Comparison of ENCODE assay signal across 17 cellular contexts in genomic region chr16:53821487-53821886, GRCh38.
DNase-seq lines count a peak whose midpoint lies in the region; ATAC-seq and TF ChIP-seq lines count a peak whose summit lies in the region.
"Had no signal": no experiment of that assay in that cellular context is flagged by ENCODE, and none has a peak within 500 bp of the region (broad histone marks: within the 10 kb centered on the region; RNA-seq: fewer than 3 reads in every experiment).

No MANE protein-coding gene starts in this region.

- peak overlapping the region; percentile 81 for H3K27ac ChIP-seq in osteoblast (ENCODE audit: low read depth, low read length)
- H3K27ac ChIP-seq: KMS-11, spleen had no signal

- no peak for ATAC-seq in HG03045 (IDR thresholded peaks at IDR 0.05; ENCODE audit: unreplicated experiment)
- ATAC-seq: left lobe of liver had no signal

- H3K4me3 ChIP-seq in choroid plexus epithelial cell (ENCODE audit: low read depth, low read length) (no peak overlapping the region), osteoblast (ENCODE audit: insufficient read depth, low read length) (peak overlapping the region; percentile 45)
- H3K4me3 ChIP-seq: spleen had no signal

- no peak for TF ChIP-seq CTCF in choroid plexus epithelial cell (conservative IDR thresholded peaks at IDR 0.05; ENCODE audit: low read depth, low read length)
- no peak for TF ChIP-seq CTCF in osteoblast (IDR thresholded peaks at IDR 0.05; ENCODE audit: extremely low read depth, low read depth, low read length)

- H2AFZ ChIP-seq in osteoblast (ENCODE audit: low read length), result no peak overlapping the region

- H3K4me1 ChIP-seq in osteoblast (ENCODE audit: insufficient read depth, low read length), result peaks cover 46% of the 10 kb centered on the region

- H3K9me3 ChIP-seq in osteoblast (ENCODE audit: low read depth, low read length), result no peaks in the 10 kb centered on the region
- H3K9me3 ChIP-seq: spleen had no signal

- H3K36me3 ChIP-seq in osteoblast (ENCODE audit: insufficient read depth, low read length), result no peaks in the 10 kb centered on the region

- peaks cover 5% of the 10 kb centered on the region for H3K79me2 ChIP-seq in osteoblast (ENCODE audit: insufficient read depth, low read length)

- no peaks in the 10 kb centered on the region for H4K20me1 ChIP-seq in osteoblast (ENCODE audit: insufficient read depth, low read length)

- DNase-seq in EL (peak; percentile 70), M059J (ENCODE audit: low read depth) (peak; percentile 59), choroid plexus epithelial cell (ENCODE audit: low read depth) (peak; percentile 30), osteoblast (ENCODE audit: insufficient read length, low spot score, missing footprints) (no peak), HPDE6-E6E7 (ENCODE audit: extremely low spot score) (no peak)
- DNase-seq in stimulated activated CD4-positive, alpha-beta T cell treated with anti-CD3 and anti-CD28 coated beads, Interleukin-2, amount 100 ng/mL, for 48 hours, result no peak
- no peak for DNase-seq in central memory CD4-positive, alpha-beta T cell
- DNase-seq: amygdala, COR-L47, head of caudate nucleus, NCI-H146, NCI-H526, SHP77, spleen had no signal

- H3K4me2 ChIP-seq in osteoblast (ENCODE audit: insufficient read depth, low read length), result peak overlapping the region; percentile 67
- H3K4me2 ChIP-seq: KMS-11 had no signal

- H3K27me3 ChIP-seq in osteoblast (ENCODE audit: insufficient read depth, low read length), result no peaks in the 10 kb centered on the region
- H3K27me3 ChIP-seq: spleen had no signal

Comparison
In these comparisons a context has a peak if more than half of its experiments do, and no peak if none do; other contexts are left out.
1. DNase-seq: peak in EL (single experiment), M059J (single experiment) and choroid plexus epithelial cell (single experiment); none in osteoblast (single experiment), stimulated activated CD4-positive, alpha-beta T cell treated with anti-CD3 and anti-CD28 coated beads, Interleukin-2, amount 100 ng/mL, for 48 hours (0 of 2), central memory CD4-positive, alpha-beta T cell (single experiment) and HPDE6-E6E7 (single experiment).